ENCODE assay signal across 10 cellular contexts in the genomic region with DNA sequence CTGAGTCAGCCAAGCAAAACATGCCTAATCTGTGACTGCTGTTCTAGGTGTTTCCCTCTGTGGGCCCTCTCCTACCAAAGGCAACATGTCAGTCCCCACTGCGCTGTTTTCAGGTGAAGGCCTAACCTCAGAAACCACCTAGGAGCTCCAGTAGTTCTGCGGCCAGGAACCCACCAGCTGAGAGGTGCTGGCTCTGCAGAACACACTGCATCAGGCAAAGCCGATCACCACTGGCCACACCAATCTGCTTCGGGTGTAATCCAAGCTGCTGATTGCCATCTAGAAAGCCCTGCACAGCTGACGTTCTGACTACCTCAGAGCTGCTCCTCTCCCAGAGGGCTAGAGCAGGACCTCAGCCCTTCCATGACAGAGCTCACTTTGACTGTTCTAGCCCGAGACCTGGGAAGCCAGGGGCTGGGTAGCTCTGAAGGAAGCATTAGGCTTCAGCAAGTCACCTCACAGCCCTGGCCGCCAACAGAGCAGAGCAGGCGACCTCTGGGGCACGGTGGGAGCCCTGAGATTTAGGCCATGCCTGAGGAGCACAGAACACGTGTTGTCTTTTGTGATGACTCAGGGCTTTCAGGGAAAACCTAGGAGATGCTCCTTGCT. TPM values are rescaled to one million over a fixed set of nuclear protein-coding genes. Genes with fewer than 3 reads are reported as not detected.
DNase-seq lines count a peak whose midpoint lies in the region; ATAC-seq and TF ChIP-seq lines count a peak whose summit lies in the region.
"Had no signal": no experiment of that assay in that cellular context is flagged by ENCODE, and none has a peak within 500 bp of the region (broad histone marks: within the 10 kb centered on the region; RNA-seq: fewer than 3 reads in every experiment).

No MANE protein-coding gene starts in this region.

- no peak for DNase-seq in HL-60 (ENCODE audit: low read depth in 1 of 2, low spot score in 1 of 2)
- peak; percentile 74 for DNase-seq in activated CD4-positive, alpha-beta memory T cell treated with anti-CD3 and anti-CD28 coated beads for 36 hours
- peak; percentile 53 for DNase-seq in central memory CD4-positive, alpha-beta T cell
- peak; percentile 50 to 54 for DNase-seq in stimulated activated CD8-positive, alpha-beta memory T cell treated with anti-CD3 and anti-CD28 coated beads, Interleukin-15, amount 100 ng/mL, for 48 hours (ENCODE audit: low read depth in 2 of 2)
- DNase-seq in SJCRH30 = no peak
- DNase-seq in NCI-H748 treated with DMSO at 0.1 percent for 48 hours (lab: John Stamatoyannopoulos, UW) = no peak
- DNase-seq: NCI-H82 had no signal

- no peaks in the 10 kb centered on the region for H3K9me3 ChIP-seq in SJCRH30 (replicated peaks)

- H3K36me3 ChIP-seq in SJCRH30 = peaks cover 16% of the 10 kb centered on the region
- H3K36me3 ChIP-seq: neural progenitor cell had no signal

- peak overlapping the region; percentile 76 for H3K27ac Mint-ChIP-seq in activated CD4-positive, alpha-beta memory T cell treated with anti-CD3 and anti-CD28 coated beads for 36 hours
- H3K27ac Mint-ChIP-seq: neural progenitor cell had no signal

- intact Hi-C loops in activated CD4-positive, alpha-beta memory T cell treated with anti-CD3 and anti-CD28 coated beads for 36 hours (cut with micrococcal nuclease) = no loop called here

- no peak for TF ChIP-seq CTCF in HL-60 (IDR thresholded peaks at IDR 0.05; ENCODE audit: insufficient read depth, low read length)

- H3K27ac ChIP-seq in HL-60 (replicated peaks) (0 out of 2 replicates have a peak overlapping the region, but pooled peaks have one; percentile 24), SJCRH30 (no peak overlapping the region)
- H3K27ac ChIP-seq: neural progenitor cell had no signal

- no peaks in the 10 kb centered on the region for H3K9me3 Mint-ChIP-seq in activated CD4-positive, alpha-beta memory T cell treated with anti-CD3 and anti-CD28 coated beads for 36 hours
- H3K9me3 Mint-ChIP-seq: neural progenitor cell had no signal

- H3K4me3 ChIP-seq in HL-60 (replicated peaks; ENCODE audit: insufficient read depth, low read length) (no peak overlapping the region), SJCRH30 (no peak overlapping the region)
- H3K4me3 ChIP-seq: neural progenitor cell had no signal

- H3K36me3 Mint-ChIP-seq in activated CD4-positive, alpha-beta memory T cell treated with anti-CD3 and anti-CD28 coated beads for 36 hours = peaks cover 12% of the 10 kb centered on the region

- CTCF ChIA-PET in activated CD4-positive, alpha-beta memory T cell treated with anti-CD3 and anti-CD28 coated beads for 36 hours (lab: Charles Lee) = interaction anchor here (0.8 to 5.5 kb wide), 9 partner anchors 10 to 82 kb away, joined by 3 to 77 read pairs (median 3); no protein-coding TSS in a partner anchor

- peaks cover 70% of the 10 kb centered on the region for H3K4me1 Mint-ChIP-seq in activated CD4-positive, alpha-beta memory T cell treated with anti-CD3 and anti-CD28 coated beads for 36 hours (ENCODE audit: low read depth)

- POLR2A ChIA-PET in activated CD4-positive, alpha-beta memory T cell treated with anti-CD3 and anti-CD28 coated beads for 36 hours (lab: Charles Lee) = interaction anchor here (0.9 kb wide), 1 partner anchor 15 kb away, joined by 5 read pairs; the partner anchor contains the start of gene CAMK2G

- H3K27me3 ChIP-seq in HL-60 (ENCODE audit: insufficient read depth, poor library complexity, severe bottlenecking) (no peaks in the 10 kb centered on the region), SJCRH30 (no peaks in the 10 kb centered on the region)
- H3K27me3 ChIP-seq: neural progenitor cell had no signal

- no peaks in the 10 kb centered on the region for H3K27me3 Mint-ChIP-seq in activated CD4-positive, alpha-beta memory T cell treated with anti-CD3 and anti-CD28 coated beads for 36 hours

- peaks cover 4% of the 10 kb centered on the region; the same call in 1 of the 2 replicates for H3K4me1 ChIP-seq in SJCRH30

- peak overlapping the region; percentile 12 for H3K4me3 Mint-ChIP-seq in activated CD4-positive, alpha-beta memory T cell treated with anti-CD3 and anti-CD28 coated beads for 36 hours
- H3K4me3 Mint-ChIP-seq: neural progenitor cell had no signal

- ATAC-seq in GM21737 (IDR thresholded peaks at IDR 0.05; ENCODE audit: unreplicated experiment) = no peak
- no peak for ATAC-seq in GM18858 (IDR thresholded peaks at IDR 0.05; ENCODE audit: unreplicated experiment)

RNA-seq across cellular contexts. Expression of gene CAMK2G, which starts 14.8 kb away (rescaled TPM):
- 10 to 100 TPM; 20.8 to 21.5 TPM for total RNA-seq in activated CD4-positive, alpha-beta memory T cell treated with anti-CD3 and anti-CD28 coated beads for 36 hours
- 25.2 and 30.2 TPM in 2 replicates for total RNA-seq in SJCRH30 (2014; rRNA removed; shearing (Covaris generic))

RNA-seq across cellular contexts. Expression of gene NDST2, which starts 48.1 kb away (rescaled TPM):
- total RNA-seq in activated CD4-positive, alpha-beta memory T cell treated with anti-CD3 and anti-CD28 coated beads for 36 hours = 10 to 100 TPM; 57.5 to 62.1 TPM
- total RNA-seq in SJCRH30 (2014; rRNA removed; shearing (Covaris generic)) = 19.6 and 24.5 TPM in 2 replicates

RNA-seq across cellular contexts. Expression of gene PLAU, which starts 51.4 kb away (rescaled TPM):
- under 1 TPM; 0.45 to 0.73 TPM for total RNA-seq in activated CD4-positive, alpha-beta memory T cell treated with anti-CD3 and anti-CD28 coated beads for 36 hours
- 58.5 and 64.8 TPM in 2 replicates for total RNA-seq in SJCRH30 (2014; rRNA removed; shearing (Covaris generic))

Comparison
In these comparisons a context has a peak if more than half of its experiments do, and no peak if none do; other contexts are left out.
1. DNase-seq: peak in activated CD4-positive, alpha-beta memory T cell treated with anti-CD3 and anti-CD28 coated beads for 36 hours (single experiment), central memory CD4-positive, alpha-beta T cell (single experiment) and stimulated activated CD8-positive, alpha-beta memory T cell treated with anti-CD3 and anti-CD28 coated beads, Interleukin-15, amount 100 ng/mL, for 48 hours (2 of 2); none in HL-60 (0 of 2), SJCRH30 (0 of 2) and NCI-H748 treated with DMSO at 0.1 percent for 48 hours (single experiment).
2. RNA of gene PLAU, which starts 51.4 kb away (total RNA-seq): 58.5 to 64.8 TPM in SJCRH30; 0.45 to 0.73 TPM in activated CD4-positive, alpha-beta memory T cell treated with anti-CD3 and anti-CD28 coated beads for 36 hours; every median in the first group is over 10 times any median in the second.